In the genomic region with DNA sequence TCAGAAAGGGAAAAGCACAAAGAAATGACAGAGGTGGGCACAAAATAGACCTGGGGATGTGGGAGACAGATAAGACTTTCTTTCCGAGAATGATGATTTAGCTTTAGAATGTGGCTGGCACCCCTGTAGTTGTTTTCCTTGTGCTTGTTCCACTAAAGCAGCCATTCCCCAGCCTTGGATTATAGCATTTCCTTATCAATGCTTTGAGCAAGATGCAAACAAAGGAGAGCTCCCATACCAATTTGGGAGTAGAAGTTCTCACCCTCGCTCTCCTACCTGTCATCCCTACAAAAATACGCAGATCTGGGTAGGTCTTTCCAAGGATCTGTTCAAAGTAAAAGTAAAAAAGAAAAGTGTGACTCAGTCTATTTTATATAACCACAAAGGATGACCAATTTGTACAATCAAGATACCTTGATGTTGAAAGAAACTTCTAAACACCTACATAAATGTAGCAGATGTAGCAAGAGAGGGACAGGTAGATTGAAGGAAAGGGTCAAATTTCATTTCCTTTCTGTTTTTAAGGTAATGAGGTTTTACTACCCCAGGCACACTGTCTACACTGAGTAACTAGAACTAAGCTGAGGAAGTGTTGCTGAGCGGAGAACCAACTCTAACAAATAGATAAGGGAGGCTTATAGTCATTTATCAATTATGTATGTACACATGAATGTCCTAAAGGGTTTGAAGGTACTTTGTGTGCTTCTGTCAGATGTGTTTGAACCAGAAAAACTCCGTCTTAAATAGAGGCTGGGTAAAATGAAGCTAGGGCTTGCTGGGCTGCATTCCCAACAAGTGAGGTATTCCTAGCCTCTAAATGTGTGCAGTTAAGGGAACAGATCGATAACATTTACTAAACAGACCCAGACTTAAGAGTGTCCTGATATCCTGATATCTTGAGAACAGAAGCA, we compare ENCODE assay signal across 31 cellular contexts.
A peak's percentile ranks its signal among the peaks of the same experiment; 100 is the strongest.
DNase-seq lines count a peak whose midpoint lies in the region; ATAC-seq and TF ChIP-seq lines count a peak whose summit lies in the region.
"Had no signal": no experiment of that assay in that cellular context is flagged by ENCODE, and none has a peak within 500 bp of the region (broad histone marks: within the 10 kb centered on the region; RNA-seq: fewer than 3 reads in every experiment).

No MANE protein-coding gene starts in this region.

- intact Hi-C loops in MCF 10A (cut with micrococcal nuclease) (no loop called here), breast epithelium (cut with DNase I; ENCODE audit: low total_unique reads) (no loop called here)

- CTCF ChIA-PET in MCF 10A (lab: Yijun Ruan, JAX), result no interaction called here
- CTCF ChIA-PET in activated CD4-positive, alpha-beta T cell treated with anti-CD3 and anti-CD28 coated beads, Interleukin-2, amount 10 ng/mL, durations not matched to agents 7 days and 5 days (lab: Charles Lee), result no interaction called here

- no peak overlapping the region for H3K27ac ChIP-seq in breast epithelium
- H3K27ac ChIP-seq in upper lobe of left lung, result no peak overlapping the region
- H3K27ac ChIP-seq: coronary artery, RWPE1, SK-N-MC, thyroid gland had no signal

- H3K36me3 ChIP-seq in breast epithelium, result no peaks in the 10 kb centered on the region
- H3K36me3 ChIP-seq in upper lobe of left lung, result no peaks in the 10 kb centered on the region
- H3K36me3 ChIP-seq: thyroid gland had no signal

- no peaks in the 10 kb centered on the region for H3K9me3 ChIP-seq in breast epithelium
- H3K9me3 ChIP-seq in upper lobe of left lung, result no peaks in the 10 kb centered on the region
- H3K9me3 ChIP-seq: thyroid gland had no signal

- H3K27me3 Mint-ChIP-seq in MCF 10A (ENCODE audit: insufficient read depth, unreplicated experiment), result no peaks in the 10 kb centered on the region
- no peaks in the 10 kb centered on the region for H3K27me3 Mint-ChIP-seq in activated CD4-positive, alpha-beta T cell treated with anti-CD3 and anti-CD28 coated beads, Interleukin-2, amount 10 ng/mL, durations not matched to agents 7 days and 5 days
- H3K27me3 Mint-ChIP-seq: activated CD4-positive, alpha-beta T cell treated with anti-CD3 and anti-CD28 coated beads for 36 hours; CD4-positive, alpha-beta T cell; effector memory CD8-positive, alpha-beta T cell; stimulated activated naive CD8-positive, alpha-beta T cell treated with anti-CD3 and anti-CD28 coated beads, Interleukin-15, Interleukin-2, amounts not matched to agents 100 ng/mL and 50 ng/mL, for 24 hours had no signal

- DNase-seq in MCF 10A (ENCODE audit: unreplicated experiment), result peak; percentile 31
- no peak for DNase-seq in breast epithelium (ENCODE audit: low spot score in 2 of 2)
- peak; percentile 61 for DNase-seq in epithelial cell of esophagus (ENCODE audit: low read depth)
- DNase-seq in left kidney (ENCODE audit: low read depth, low spot score), result peak; percentile 35
- no peak for DNase-seq in upper lobe of left lung
- DNase-seq in activated CD4-positive, alpha-beta T cell treated with anti-CD3 and anti-CD28 coated beads, Interleukin-2, amount 10 ng/mL, durations not matched to agents 7 days and 5 days, result no peak
- no peak for DNase-seq in NCI-H2171 (lab: John Stamatoyannopoulos, UW)
- DNase-seq: 8988T; activated CD4-positive, alpha-beta T cell treated with anti-CD3 and anti-CD28 coated beads for 36 hours; activated CD8-positive, alpha-beta memory T cell treated with anti-CD3 and anti-CD28 coated beads for 24 hours; activated gamma-delta T cell; activated T-cell treated with anti-CD3 and anti-CD28 coated beads, Interleukin-2, amount 50 U/mL, for 1 hour; CD4-positive, alpha-beta T cell; DMS 273 treated with DMSO at 0.1 percent for 48 hours; effector memory CD8-positive, alpha-beta T cell; GOT3; Kasumi-1; natural killer cell; NCI-H1694; NCI-H69; right cardiac atrium; stimulated activated CD4-positive, alpha-beta T cell treated with anti-CD3 and anti-CD28 coated beads, Interleukin-12 subunit alpha, Interleukin-12 subunit beta, amount 100 ng/mL, for 4 hours; stimulated activated CD4-positive, alpha-beta T cell treated with anti-CD3 and anti-CD28 coated beads, Interleukin-4, amount 100 ng/mL, for 24 hours; thyroid gland had no signal

- no peak for TF ChIP-seq EP300 in upper lobe of left lung (IDR thresholded peaks at IDR 0.05)

- no peaks in the 10 kb centered on the region for H3K27me3 ChIP-seq in breast epithelium
- no peaks in the 10 kb centered on the region for H3K27me3 ChIP-seq in upper lobe of left lung
- H3K27me3 ChIP-seq: thyroid gland had no signal

- 66 to 69% methylated on average over 6 of the region's 6 CpGs for whole genome bisulfite sequencing in upper lobe of left lung, 2 donors

- POLR2A ChIA-PET in MCF 10A (lab: Yijun Ruan, JAX), result no interaction called here
- POLR2A ChIA-PET in activated CD4-positive, alpha-beta T cell treated with anti-CD3 and anti-CD28 coated beads, Interleukin-2, amount 10 ng/mL, durations not matched to agents 7 days and 5 days (lab: Charles Lee), result no interaction called here

- no peak for TF ChIP-seq POLR2A in breast epithelium (IDR thresholded peaks at IDR 0.05)
- TF ChIP-seq POLR2A in upper lobe of left lung (IDR thresholded peaks at IDR 0.05), result no peak

- ATAC-seq in upper lobe of left lung (ENCODE audit: low FRiP score in 2 of 2), result no peak
- ATAC-seq in GM19023 (IDR thresholded peaks at IDR 0.05; ENCODE audit: unreplicated experiment), result no peak
- ATAC-seq: activated CD4-positive, alpha-beta T cell treated with anti-CD3 and anti-CD28 coated beads for 36 hours; effector memory CD8-positive, alpha-beta T cell; left lobe of liver; natural killer cell; right cardiac atrium had no signal

- H3K4me3 ChIP-seq in breast epithelium (no peak overlapping the region), epithelial cell of esophagus (ENCODE audit: low read length) (no peak overlapping the region), upper lobe of left lung (no peak overlapping the region)
- H3K4me3 ChIP-seq: coronary artery, SK-N-MC, thyroid gland had no signal

- H3K4me1 Mint-ChIP-seq in MCF 10A (ENCODE audit: insufficient read depth, unreplicated experiment), result peaks cover 21% of the 10 kb centered on the region
- H3K4me1 Mint-ChIP-seq in activated CD4-positive, alpha-beta T cell treated with anti-CD3 and anti-CD28 coated beads, Interleukin-2, amount 10 ng/mL, durations not matched to agents 7 days and 5 days, result no peaks in the 10 kb centered on the region
- H3K4me1 Mint-ChIP-seq: activated CD4-positive, alpha-beta T cell treated with anti-CD3 and anti-CD28 coated beads for 36 hours; natural killer cell had no signal

- BruUV-seq in MCF 10A (replicated peaks; lab: Mats Ljungman, UMichigan), result no TSS peak

- TF ChIP-seq CTCF in MCF 10A (IDR thresholded peaks at IDR 0.05; ENCODE audit: unreplicated experiment) (no peak), breast epithelium (IDR thresholded peaks at IDR 0.05) (no peak), epithelial cell of esophagus (IDR thresholded peaks at IDR 0.05; ENCODE audit: insufficient read depth, low read depth, low read length, missing control alignments) (no peak), upper lobe of left lung (IDR thresholded peaks at IDR 0.05) (no peak)

- H3K4me1 ChIP-seq in breast epithelium (no peaks in the 10 kb centered on the region), upper lobe of left lung (no peaks in the 10 kb centered on the region)
- H3K4me1 ChIP-seq: thyroid gland had no signal

- no peaks in the 10 kb centered on the region for H3K36me3 Mint-ChIP-seq in MCF 10A (ENCODE audit: insufficient read depth, unreplicated experiment)
- H3K36me3 Mint-ChIP-seq in activated CD4-positive, alpha-beta T cell treated with anti-CD3 and anti-CD28 coated beads, Interleukin-2, amount 10 ng/mL, durations not matched to agents 7 days and 5 days (ENCODE audit: low read depth), result no peaks in the 10 kb centered on the region
- H3K36me3 Mint-ChIP-seq: natural killer cell had no signal

- no peak overlapping the region for H3K27ac Mint-ChIP-seq in MCF 10A (ENCODE audit: low read depth, unreplicated experiment)
- no peak overlapping the region for H3K27ac Mint-ChIP-seq in activated CD4-positive, alpha-beta T cell treated with anti-CD3 and anti-CD28 coated beads, Interleukin-2, amount 10 ng/mL, durations not matched to agents 7 days and 5 days
- H3K27ac Mint-ChIP-seq: activated CD4-positive, alpha-beta T cell treated with anti-CD3 and anti-CD28 coated beads for 36 hours; CD4-positive, alpha-beta T cell; effector memory CD8-positive, alpha-beta T cell; natural killer cell; stimulated activated naive CD8-positive, alpha-beta T cell treated with anti-CD3 and anti-CD28 coated beads, Interleukin-15, Interleukin-2, amounts not matched to agents 100 ng/mL and 50 ng/mL, for 24 hours; T-helper 1 cell treated with Interleukin-12 subunit alpha and Interleukin-12 subunit beta and Interleukin-4 antibody, amounts not matched to agents 30 μg/mL and 1 μg/mL, for 36 hours had no signal

- H3K9me3 Mint-ChIP-seq in MCF 10A (ENCODE audit: unreplicated experiment), result no peaks in the 10 kb centered on the region
- no peaks in the 10 kb centered on the region for H3K9me3 Mint-ChIP-seq in activated CD4-positive, alpha-beta T cell treated with anti-CD3 and anti-CD28 coated beads, Interleukin-2, amount 10 ng/mL, durations not matched to agents 7 days and 5 days
- H3K9me3 Mint-ChIP-seq: CD4-positive, alpha-beta T cell; natural killer cell; stimulated activated naive CD8-positive, alpha-beta T cell treated with anti-CD3 and anti-CD28 coated beads, Interleukin-15, Interleukin-2, amounts not matched to agents 100 ng/mL and 50 ng/mL, for 24 hours; T-helper 1 cell treated with Interleukin-12 subunit alpha and Interleukin-12 subunit beta and Interleukin-4 antibody, amounts not matched to agents 30 μg/mL and 1 μg/mL, for 36 hours had no signal

- H3K4me3 Mint-ChIP-seq in MCF 10A (ENCODE audit: unreplicated experiment), result no peak overlapping the region
- H3K4me3 Mint-ChIP-seq in activated CD4-positive, alpha-beta T cell treated with anti-CD3 and anti-CD28 coated beads, Interleukin-2, amount 10 ng/mL, durations not matched to agents 7 days and 5 days, result no peak overlapping the region
- H3K4me3 Mint-ChIP-seq: activated CD4-positive, alpha-beta T cell treated with anti-CD3 and anti-CD28 coated beads for 36 hours; CD4-positive, alpha-beta T cell; effector memory CD8-positive, alpha-beta T cell; natural killer cell; stimulated activated naive CD8-positive, alpha-beta T cell treated with anti-CD3 and anti-CD28 coated beads, Interleukin-15, Interleukin-2, amounts not matched to agents 100 ng/mL and 50 ng/mL, for 24 hours; T-helper 1 cell treated with Interleukin-12 subunit alpha and Interleukin-12 subunit beta and Interleukin-4 antibody, amounts not matched to agents 30 μg/mL and 1 μg/mL, for 36 hours had no signal

Comparison
In these comparisons a context has a peak if more than half of its experiments do, and no peak if none do; other contexts are left out.
1. DNase-seq: peak in MCF 10A (single experiment), epithelial cell of esophagus (single experiment) and left kidney (single experiment); none in breast epithelium (0 of 2), upper lobe of left lung (0 of 2), activated CD4-positive, alpha-beta T cell treated with anti-CD3 and anti-CD28 coated beads, Interleukin-2, amount 10 ng/mL, durations not matched to agents 7 days and 5 days (single experiment) and NCI-H2171 (single experiment).